Comparison of ENCODE assay signal across 1 cellular context in genomic region chr17:81142301-81143199, GRCh38.
A peak's percentile ranks its signal among the peaks of the same experiment; 100 is the strongest.
TF ChIP-seq lines count a peak whose summit lies in the region.

No MANE protein-coding gene starts in this region.

TF ChIP-seq in HepG2, 621 proteins besides CTCF, POLR2A, EP300 and RAD21 (continued from another document and continues in another):
- TF ChIP-seq CEBPZ (IDR thresholded peaks at IDR 0.05; ENCODE audit: low read length) (no peak), ZNF609 (CRISPR knock-in tag; IDR thresholded peaks at IDR 0.05; ENCODE audit: borderline replicate concordance) (no peak), RBFOX2 (IDR thresholded peaks at IDR 0.05; ENCODE audit: low read depth, low read length) (0 out of 2 replicates have a peak, but pooled peaks have one; percentile 29), HMG20A (CRISPR knock-in tag; IDR thresholded peaks at IDR 0.05; ENCODE audit: borderline replicate concordance) (peak; percentile 9; the same call in 1 of the 2 replicates), KDM5B (CRISPR knock-in tag; IDR thresholded peaks at IDR 0.05; ENCODE audit: borderline replicate concordance) (peak; percentile 55; the same call in 1 of the 2 replicates), MYC (CRISPR knock-in tag; IDR thresholded peaks at IDR 0.05; ENCODE audit: borderline replicate concordance) (peak; percentile 75; the same call in 1 of the 2 replicates), ZBTB7B (CRISPR knock-in tag; IDR thresholded peaks at IDR 0.05) (peak; percentile 52; the same call in 1 of the 2 replicates), WIZ (CRISPR knock-in tag; IDR thresholded peaks at IDR 0.05) (no peak), ZNF235 (CRISPR knock-in tag; IDR thresholded peaks at IDR 0.05; ENCODE audit: borderline replicate concordance) (0 out of 2 replicates have a peak, but pooled peaks have one; percentile 44), MXD4 (CRISPR knock-in tag; IDR thresholded peaks at IDR 0.05) (no peak), MAZ (IDR thresholded peaks at IDR 0.05; ENCODE audit: borderline replicate concordance, low read depth, low read length) (no peak), MAZ (CRISPR knock-in tag; IDR thresholded peaks at IDR 0.05; ENCODE audit: low read depth) (peak; percentile 49; the same call in 1 of the 2 replicates), SATB2 (CRISPR knock-in tag; IDR thresholded peaks at IDR 0.05) (no peak), KMT2A (CRISPR knock-in tag; IDR thresholded peaks at IDR 0.05) (no peak), NR2C2 (CRISPR knock-in tag; IDR thresholded peaks at IDR 0.05; ENCODE audit: borderline replicate concordance) (peak; percentile 42; the same call in 1 of the 2 replicates), KDM3A (CRISPR knock-in tag; IDR thresholded peaks at IDR 0.05; ENCODE audit: low read depth) (peak; percentile 17; the same call in 1 of the 2 replicates), HOXD1 (CRISPR knock-in tag; IDR thresholded peaks at IDR 0.05) (no peak), KDM2A (CRISPR knock-in tag; IDR thresholded peaks at IDR 0.05; ENCODE audit: borderline replicate concordance, low read depth) (peak; percentile 90), HDAC1 (CRISPR knock-in tag; IDR thresholded peaks at IDR 0.05) (peak; percentile 58; the same call in 1 of the 2 replicates), ZNF335 (CRISPR knock-in tag; IDR thresholded peaks at IDR 0.05) (no peak), KAT7 (CRISPR knock-in tag; IDR thresholded peaks at IDR 0.05; ENCODE audit: borderline replicate concordance) (0 out of 2 replicates have a peak, but pooled peaks have one; percentile 32), CEBPG (CRISPR knock-in tag; IDR thresholded peaks at IDR 0.05) (no peak), MTERF4 (CRISPR knock-in tag; IDR thresholded peaks at IDR 0.05) (peak; percentile 79; the same call in 1 of the 2 replicates), MTF2 (CRISPR knock-in tag; IDR thresholded peaks at IDR 0.05; ENCODE audit: borderline replicate concordance) (no peak), ZFX (CRISPR knock-in tag; IDR thresholded peaks at IDR 0.05; ENCODE audit: low read depth) (peak; percentile 73), JUND (CRISPR knock-in tag; IDR thresholded peaks at IDR 0.05) (no peak), SOX5 (CRISPR knock-in tag; IDR thresholded peaks at IDR 0.05; ENCODE audit: borderline replicate concordance) (no peak), KDM1A (CRISPR knock-in tag; IDR thresholded peaks at IDR 0.05) (0 out of 2 replicates have a peak, but pooled peaks have one; percentile 34), CSRNP1 (CRISPR knock-in tag; IDR thresholded peaks at IDR 0.05) (no peak), ZNF280B (CRISPR knock-in tag; IDR thresholded peaks at IDR 0.05; ENCODE audit: borderline replicate concordance) (peak; percentile 61; the same call in 1 of the 2 replicates), POLR2G (IDR thresholded peaks at IDR 0.05; ENCODE audit: low read depth, low read length) (0 out of 2 replicates have a peak, but pooled peaks have one; percentile 36), ZNF530 (CRISPR knock-in tag; IDR thresholded peaks at IDR 0.05; ENCODE audit: low read depth) (no peak), ZNF264 (CRISPR knock-in tag; IDR thresholded peaks at IDR 0.05) (no peak), ZNF552 (CRISPR knock-in tag; IDR thresholded peaks at IDR 0.05; ENCODE audit: borderline replicate concordance) (no peak), ZNF766 (CRISPR knock-in tag; IDR thresholded peaks at IDR 0.05; ENCODE audit: borderline replicate concordance) (peak; percentile 42; the same call in 1 of the 2 replicates), CAMTA2 (CRISPR knock-in tag; IDR thresholded peaks at IDR 0.05; ENCODE audit: borderline replicate concordance) (peak; percentile 84; the same call in 1 of the 2 replicates), CHCHD3 (CRISPR knock-in tag; IDR thresholded peaks at IDR 0.05) (no peak; the same call in 1 of the 2 replicates)
- TF ChIP-seq, protein P1, sequence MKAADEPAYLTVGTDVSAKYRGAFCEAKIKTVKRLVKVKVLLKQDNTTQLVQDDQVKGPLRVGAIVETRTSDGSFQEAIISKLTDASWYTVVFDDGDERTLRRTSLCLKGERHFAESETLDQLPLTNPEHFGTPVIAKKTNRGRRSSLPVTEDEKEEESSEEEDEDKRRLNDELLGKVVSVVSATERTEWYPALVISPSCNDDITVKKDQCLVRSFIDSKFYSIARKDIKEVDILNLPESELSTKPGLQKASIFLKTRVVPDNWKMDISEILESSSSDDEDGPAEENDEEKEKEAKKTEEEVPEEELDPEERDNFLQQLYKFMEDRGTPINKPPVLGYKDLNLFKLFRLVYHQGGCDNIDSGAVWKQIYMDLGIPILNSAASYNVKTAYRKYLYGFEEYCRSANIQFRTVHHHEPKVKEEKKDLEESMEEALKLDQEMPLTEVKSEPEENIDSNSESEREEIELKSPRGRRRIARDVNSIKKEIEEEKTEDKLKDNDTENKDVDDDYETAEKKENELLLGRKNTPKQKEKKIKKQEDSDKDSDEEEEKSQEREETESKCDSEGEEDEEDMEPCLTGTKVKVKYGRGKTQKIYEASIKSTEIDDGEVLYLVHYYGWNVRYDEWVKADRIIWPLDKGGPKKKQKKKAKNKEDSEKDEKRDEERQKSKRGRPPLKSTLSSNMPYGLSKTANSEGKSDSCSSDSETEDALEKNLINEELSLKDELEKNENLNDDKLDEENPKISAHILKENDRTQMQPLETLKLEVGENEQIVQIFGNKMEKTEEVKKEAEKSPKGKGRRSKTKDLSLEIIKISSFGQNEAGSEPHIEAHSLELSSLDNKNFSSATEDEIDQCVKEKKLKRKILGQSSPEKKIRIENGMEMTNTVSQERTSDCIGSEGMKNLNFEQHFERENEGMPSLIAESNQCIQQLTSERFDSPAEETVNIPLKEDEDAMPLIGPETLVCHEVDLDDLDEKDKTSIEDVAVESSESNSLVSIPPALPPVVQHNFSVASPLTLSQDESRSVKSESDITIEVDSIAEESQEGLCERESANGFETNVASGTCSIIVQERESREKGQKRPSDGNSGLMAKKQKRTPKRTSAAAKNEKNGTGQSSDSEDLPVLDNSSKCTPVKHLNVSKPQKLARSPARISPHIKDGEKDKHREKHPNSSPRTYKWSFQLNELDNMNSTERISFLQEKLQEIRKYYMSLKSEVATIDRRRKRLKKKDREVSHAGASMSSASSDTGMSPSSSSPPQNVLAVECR (CRISPR knock-in tag; IDR thresholded peaks at IDR 0.05; ENCODE audit: borderline replicate concordance): peak; percentile 54; the same call in 1 of the 2 replicates
- TF ChIP-seq, protein P2, sequence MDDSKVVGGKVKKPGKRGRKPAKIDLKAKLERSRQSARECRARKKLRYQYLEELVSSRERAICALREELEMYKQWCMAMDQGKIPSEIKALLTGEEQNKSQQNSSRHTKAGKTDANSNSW (CRISPR knock-in tag; IDR thresholded peaks at IDR 0.05; ENCODE audit: borderline replicate concordance): no peak
- TF ChIP-seq, protein P3, sequence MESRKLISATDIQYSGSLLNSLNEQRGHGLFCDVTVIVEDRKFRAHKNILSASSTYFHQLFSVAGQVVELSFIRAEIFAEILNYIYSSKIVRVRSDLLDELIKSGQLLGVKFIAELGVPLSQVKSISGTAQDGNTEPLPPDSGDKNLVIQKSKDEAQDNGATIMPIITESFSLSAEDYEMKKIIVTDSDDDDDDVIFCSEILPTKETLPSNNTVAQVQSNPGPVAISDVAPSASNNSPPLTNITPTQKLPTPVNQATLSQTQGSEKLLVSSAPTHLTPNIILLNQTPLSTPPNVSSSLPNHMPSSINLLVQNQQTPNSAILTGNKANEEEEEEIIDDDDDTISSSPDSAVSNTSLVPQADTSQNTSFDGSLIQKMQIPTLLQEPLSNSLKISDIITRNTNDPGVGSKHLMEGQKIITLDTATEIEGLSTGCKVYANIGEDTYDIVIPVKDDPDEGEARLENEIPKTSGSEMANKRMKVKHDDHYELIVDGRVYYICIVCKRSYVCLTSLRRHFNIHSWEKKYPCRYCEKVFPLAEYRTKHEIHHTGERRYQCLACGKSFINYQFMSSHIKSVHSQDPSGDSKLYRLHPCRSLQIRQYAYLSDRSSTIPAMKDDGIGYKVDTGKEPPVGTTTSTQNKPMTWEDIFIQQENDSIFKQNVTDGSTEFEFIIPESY (CRISPR knock-in tag; IDR thresholded peaks at IDR 0.05): peak; percentile 18; the same call in 1 of the 2 replicates
